In genomic region chr12:75922944-75923642, GRCh38 we compare ENCODE assay signal across 22 cellular contexts.
A peak's percentile ranks its signal among the peaks of the same experiment; 100 is the strongest.
DNase-seq lines count a peak whose midpoint lies in the region; ATAC-seq, FAIRE-seq and TF ChIP-seq lines count a peak whose summit lies in the region.
"Had no signal": no experiment of that assay in that cellular context is flagged by ENCODE, and none has a peak within 500 bp of the region (broad histone marks: within the 10 kb centered on the region; RNA-seq: fewer than 3 reads in every experiment).

No MANE protein-coding gene starts in this region.

- no peak overlapping the region for H3K27ac ChIP-seq in endothelial cell of umbilical vein (ENCODE audit: insufficient read depth, low read depth, low read length)
- H3K27ac ChIP-seq: C4-2B, Peyer's patch had no signal

- no peak overlapping the region for H3K4me3 ChIP-seq in endothelial cell of umbilical vein (replicated peaks in 1 of 3; ENCODE audit: insufficient read depth in 1 of 3, low read depth in 1 of 3, low read length in 3 of 3)
- H3K4me3 ChIP-seq: GM12878, Peyer's patch had no signal

- H2AFZ ChIP-seq in endothelial cell of umbilical vein (ENCODE audit: low read depth, low read length) = no peak overlapping the region

- POLR2A ChIA-PET in activated CD8-positive, alpha-beta T cell treated with anti-CD3 and anti-CD28 coated beads for 36 hours (lab: Charles Lee) = interaction anchor here (2.0 kb wide), 1 partner anchor 10 kb away, joined by 9 read pairs; no protein-coding TSS in a partner anchor
- POLR2A ChIA-PET in endothelial cell of umbilical vein (lab: Charles Lee) = no interaction called here

- dilution Hi-C loops in endothelial cell of umbilical vein (cut with MboI; ENCODE audit: extremely low pct_ligation_motif_present, low sequenced_read_pairs) = no loop called here

- H3K27me3 ChIP-seq in endothelial cell of umbilical vein (ENCODE audit: control insufficient read depth in 2 of 2, insufficient read depth in 2 of 2, low read length in 2 of 2) = no peaks in the 10 kb centered on the region
- H3K27me3 ChIP-seq: Peyer's patch had no signal

- H3K4me1 ChIP-seq in endothelial cell of umbilical vein (ENCODE audit: control insufficient read depth, extremely low read depth, insufficient read depth, low read length) = no peaks in the 10 kb centered on the region
- H3K4me1 ChIP-seq: Peyer's patch had no signal

- no TSS peak for BruUV-seq in endothelial cell of umbilical vein (replicated peaks; lab: Mats Ljungman, UMichigan)

- CTCF ChIA-PET in activated CD8-positive, alpha-beta memory T cell treated with anti-CD3 and anti-CD28 coated beads, Interleukin-2, amount 10 ng/mL, durations not matched to agents 7 days and 5 days (lab: Charles Lee) = interaction anchor here (0.9 to 3.4 kb wide), 8 partner anchors 10 to 109 kb away, joined by 3 to 14 read pairs (median 4); partner anchors contain the start of gene PHLDA1
- CTCF ChIA-PET in activated CD8-positive, alpha-beta T cell treated with anti-CD3 and anti-CD28 coated beads for 36 hours (lab: Charles Lee) = interaction anchor here (1.0 to 1.7 kb wide), 4 partner anchors 8 to 114 kb away, joined by 3 to 5 read pairs (median 4); no protein-coding TSS in a partner anchor
- CTCF ChIA-PET in endothelial cell of umbilical vein (lab: Charles Lee) = interaction anchor here (1.2 kb wide), 1 partner anchor 12 kb away, joined by 3 read pairs; no protein-coding TSS in a partner anchor

- DNase-seq in activated CD8-positive, alpha-beta memory T cell treated with anti-CD3 and anti-CD28 coated beads, Interleukin-2, amount 10 ng/mL, durations not matched to agents 7 days and 5 days = no peak
- no peak for DNase-seq in activated CD8-positive, alpha-beta memory T cell treated with anti-CD3 and anti-CD28 coated beads, Interleukin-2, amount 50 U/mL, for 4 hours
- peak; percentile 54 for DNase-seq in NCI-H446 treated with DMSO at 0.1 percent for 48 hours (lab: John Stamatoyannopoulos, UW)
- DNase-seq in activated CD8-positive, alpha-beta T cell treated with anti-CD3 and anti-CD28 coated beads for 36 hours = no peak
- no peak for DNase-seq in endothelial cell of umbilical vein (ENCODE audit: low read depth, low spot score)
- no peak for DNase-seq in 8988T
- DNase-seq in globus pallidus (ENCODE audit: low spot score) = no peak
- DNase-seq in SW480 (ENCODE audit: low spot score) = no peak
- DNase-seq: DMS 273 treated with DMSO at 0.1 percent for 48 hours, GDM1, Kasumi-1, MM.1S, NCI-H1417, NCI-H1930, NCI-H2171, NCI-H510A treated with DMSO at 0.1 percent for 48 hours, Peyer's patch had no signal

- no peaks in the 10 kb centered on the region for H3K27me3 Mint-ChIP-seq in activated CD8-positive, alpha-beta memory T cell treated with anti-CD3 and anti-CD28 coated beads, Interleukin-2, amount 10 ng/mL, durations not matched to agents 7 days and 5 days
- no peaks in the 10 kb centered on the region for H3K27me3 Mint-ChIP-seq in activated CD8-positive, alpha-beta T cell treated with anti-CD3 and anti-CD28 coated beads for 36 hours

- peak overlapping the region; percentile 74 for H3K27ac Mint-ChIP-seq in activated CD8-positive, alpha-beta memory T cell treated with anti-CD3 and anti-CD28 coated beads, Interleukin-2, amount 10 ng/mL, durations not matched to agents 7 days and 5 days
- peak overlapping the region; percentile 65 for H3K27ac Mint-ChIP-seq in activated CD8-positive, alpha-beta T cell treated with anti-CD3 and anti-CD28 coated beads for 36 hours

- peak; percentile 38 for FAIRE-seq in endothelial cell of umbilical vein (lab: Jason Lieb, UNC)
- FAIRE-seq: GM12878 had no signal

- TF ChIP-seq CTCF in activated CD8-positive, alpha-beta T cell treated with anti-CD3 and anti-CD28 coated beads for 36 hours (IDR thresholded peaks at IDR 0.05) = no peak
- TF ChIP-seq CTCF in endothelial cell of umbilical vein (IDR thresholded peaks at IDR 0.05; ENCODE audit: extremely low read depth in 1 of 2, insufficient read depth in 1 of 2, low read depth in 1 of 2, low read length in 2 of 2) = no peak

- no peaks in the 10 kb centered on the region for H3K36me3 ChIP-seq in endothelial cell of umbilical vein (ENCODE audit: control insufficient read depth in 2 of 2, extremely low read depth in 1 of 2, insufficient read depth in 2 of 2, low read length in 2 of 2)
- H3K36me3 ChIP-seq: Peyer's patch had no signal

- peaks cover 27% of the 10 kb centered on the region for H3K9me3 Mint-ChIP-seq in activated CD8-positive, alpha-beta memory T cell treated with anti-CD3 and anti-CD28 coated beads, Interleukin-2, amount 10 ng/mL, durations not matched to agents 7 days and 5 days (ENCODE audit: low read depth)
- H3K9me3 Mint-ChIP-seq in activated CD8-positive, alpha-beta T cell treated with anti-CD3 and anti-CD28 coated beads for 36 hours = peaks cover 28% of the 10 kb centered on the region

- intact Hi-C loops in activated CD8-positive, alpha-beta T cell treated with anti-CD3 and anti-CD28 coated beads for 36 hours (cut with micrococcal nuclease) = no loop called here
- intact Hi-C loops in endothelial cell of umbilical vein (cut with micrococcal nuclease) = no loop called here

- H3K4me1 Mint-ChIP-seq in activated CD8-positive, alpha-beta memory T cell treated with anti-CD3 and anti-CD28 coated beads, Interleukin-2, amount 10 ng/mL, durations not matched to agents 7 days and 5 days = peaks cover 19% of the 10 kb centered on the region
- peaks cover 12% of the 10 kb centered on the region for H3K4me1 Mint-ChIP-seq in activated CD8-positive, alpha-beta T cell treated with anti-CD3 and anti-CD28 coated beads for 36 hours (ENCODE audit: low read depth)
- H3K4me1 Mint-ChIP-seq: IgD-negative memory B cell had no signal

- no peak for TF ChIP-seq POLR2A in endothelial cell of umbilical vein (IDR thresholded peaks at IDR 0.05; ENCODE audit: low read depth, low read length)

- no peak overlapping the region for H3K4me2 ChIP-seq in endothelial cell of umbilical vein (ENCODE audit: insufficient read depth, low read length)

- peak; percentile 76 for ATAC-seq in activated CD8-positive, alpha-beta memory T cell treated with anti-CD3 and anti-CD28 coated beads, Interleukin-2, amount 10 ng/mL, durations not matched to agents 7 days and 5 days
- peak; percentile 56 for ATAC-seq in activated CD8-positive, alpha-beta T cell treated with anti-CD3 and anti-CD28 coated beads for 36 hours
- ATAC-seq: GM12878, HCT116, Right ventricle myocardium inferior had no signal

- H3K9me1 ChIP-seq in endothelial cell of umbilical vein (replicated peaks; ENCODE audit: control insufficient read depth, extremely low read depth, insufficient read depth, low read length) = no peaks in the 10 kb centered on the region

- H3K9ac ChIP-seq in endothelial cell of umbilical vein (replicated peaks; ENCODE audit: extremely low read depth, insufficient read depth, low read length) = no peak overlapping the region

- H4K20me1 ChIP-seq in endothelial cell of umbilical vein (replicated peaks; ENCODE audit: control insufficient read depth, extremely low read depth, insufficient read depth, low read length) = no peaks in the 10 kb centered on the region

- no peaks in the 10 kb centered on the region for H3K79me2 ChIP-seq in endothelial cell of umbilical vein (ENCODE audit: control insufficient read depth, insufficient read depth, low read length)

- H3K4me3 Mint-ChIP-seq in activated CD8-positive, alpha-beta memory T cell treated with anti-CD3 and anti-CD28 coated beads, Interleukin-2, amount 10 ng/mL, durations not matched to agents 7 days and 5 days = no peak overlapping the region
- H3K4me3 Mint-ChIP-seq in activated CD8-positive, alpha-beta T cell treated with anti-CD3 and anti-CD28 coated beads for 36 hours = no peak overlapping the region

- H3K9me3 ChIP-seq in endothelial cell of umbilical vein (replicated peaks; ENCODE audit: control insufficient read depth, insufficient read depth, low read length) = peaks cover 2% of the 10 kb centered on the region

- H3K36me3 Mint-ChIP-seq in activated CD8-positive, alpha-beta memory T cell treated with anti-CD3 and anti-CD28 coated beads, Interleukin-2, amount 10 ng/mL, durations not matched to agents 7 days and 5 days = peaks cover 43% of the 10 kb centered on the region
- H3K36me3 Mint-ChIP-seq in activated CD8-positive, alpha-beta T cell treated with anti-CD3 and anti-CD28 coated beads for 36 hours (ENCODE audit: low read depth) = peaks cover 16% of the 10 kb centered on the region

TF ChIP-seq in endothelial cell of umbilical vein, 7 proteins besides CTCF, POLR2A, EP300 and RAD21:
- no peak for TF ChIP-seq POLR2AphosphoS5 (IDR thresholded peaks at IDR 0.05; ENCODE audit: insufficient read depth, low read depth, low read length)
- no peak for TF ChIP-seq GATA2 (IDR thresholded peaks at IDR 0.05; ENCODE audit: insufficient read depth, insufficient read length, low read depth, low read length)
- TF ChIP-seq JUN (IDR thresholded peaks at IDR 0.05; ENCODE audit: borderline replicate concordance, insufficient read depth, insufficient read length, low read depth) = no peak
- no peak for TF ChIP-seq MYC (IDR thresholded peaks at IDR 0.05; ENCODE audit: low read depth, low read length)
- TF ChIP-seq EZH2 (IDR thresholded peaks at IDR 0.05; ENCODE audit: borderline replicate concordance, low read depth, low read length, severe bottlenecking) = no peak
- TF ChIP-seq MAX (IDR thresholded peaks at IDR 0.05; ENCODE audit: insufficient read depth, insufficient read length) = no peak
- TF ChIP-seq FOS (IDR thresholded peaks at IDR 0.05; ENCODE audit: borderline replicate concordance, insufficient read depth, low read length) = no peak
